9 cellular contexts compared by ENCODE assay signal in genomic region chr5:82820958-82821880, GRCh38.
DNase-seq lines count a peak whose midpoint lies in the region; ATAC-seq, FAIRE-seq and TF ChIP-seq lines count a peak whose summit lies in the region.
"Had no signal": no experiment of that assay in that cellular context is flagged by ENCODE, and none has a peak within 500 bp of the region (broad histone marks: within the 10 kb centered on the region; RNA-seq: fewer than 3 reads in every experiment).

No MANE protein-coding gene starts in this region.

- 73 to 74% methylated on average over 10 of the region's 10 CpGs for WGBS in pancreas, 2 donors

- H3K27ac Mint-ChIP-seq in activated CD4-positive, alpha-beta T cell treated with anti-CD3 and anti-CD28 coated beads, Interleukin-2, amount 10 ng/mL, durations not matched to agents 7 days and 5 days: peak overlapping the region; percentile 61

- H3K4me3 Mint-ChIP-seq in activated CD4-positive, alpha-beta T cell treated with anti-CD3 and anti-CD28 coated beads, Interleukin-2, amount 10 ng/mL, durations not matched to agents 7 days and 5 days: no peak overlapping the region

- intact Hi-C loops in sciatic nerve (cut with DNase I) (no loop called here), pancreas (cut with DNase I) (no loop called here)

- no peaks in the 10 kb centered on the region for H3K9me3 ChIP-seq in pancreas

- no peak for FAIRE-seq in pancreas (lab: Jason Lieb, UNC)

- no peaks in the 10 kb centered on the region for H3K4me1 ChIP-seq in pancreas

- no peaks in the 10 kb centered on the region for H3K36me3 Mint-ChIP-seq in activated CD4-positive, alpha-beta T cell treated with anti-CD3 and anti-CD28 coated beads, Interleukin-2, amount 10 ng/mL, durations not matched to agents 7 days and 5 days (ENCODE audit: low read depth)

- TF ChIP-seq CTCF in pancreas (IDR thresholded peaks at IDR 0.05) (no peak), RWPE1 (conservative IDR thresholded peaks at IDR 0.05; ENCODE audit: low read depth) (no peak)

- peaks cover 7% of the 10 kb centered on the region for H3K4me1 Mint-ChIP-seq in activated CD4-positive, alpha-beta T cell treated with anti-CD3 and anti-CD28 coated beads, Interleukin-2, amount 10 ng/mL, durations not matched to agents 7 days and 5 days

- ATAC-seq in HG02798 (IDR thresholded peaks at IDR 0.05; ENCODE audit: poor library complexity, unreplicated experiment) (peak; percentile 86), sciatic nerve (peak; percentile 62), pancreas (no peak)

- no peaks in the 10 kb centered on the region for H3K27me3 ChIP-seq in pancreas

- H3K36me3 ChIP-seq in pancreas: no peaks in the 10 kb centered on the region

- DNase-seq in activated CD4-positive, alpha-beta T cell treated with anti-CD3 and anti-CD28 coated beads, Interleukin-2, amount 10 ng/mL, durations not matched to agents 7 days and 5 days: no peak
- no peak for DNase-seq in activated CD4-positive, alpha-beta T cell treated with anti-CD3 and anti-CD28 coated beads for 4 hours
- peak; percentile 82 for DNase-seq in NCI-H1048 (lab: John Stamatoyannopoulos, UW)
- DNase-seq in sciatic nerve (ENCODE audit: low spot score): no peak
- DNase-seq in pancreas: no peak
- DNase-seq in RWPE1 (ENCODE audit: low spot score): no peak
- DNase-seq in activated naive CD4-positive, alpha-beta T cell treated with Interleukin-2 at 50 U/mL for 16 hours: no peak
- DNase-seq: hypothalamus had no signal

- peaks cover 4% of the 10 kb centered on the region for H3K9me3 Mint-ChIP-seq in activated CD4-positive, alpha-beta T cell treated with anti-CD3 and anti-CD28 coated beads, Interleukin-2, amount 10 ng/mL, durations not matched to agents 7 days and 5 days

- POLR2A ChIA-PET in activated CD4-positive, alpha-beta T cell treated with anti-CD3 and anti-CD28 coated beads, Interleukin-2, amount 10 ng/mL, durations not matched to agents 7 days and 5 days (lab: Charles Lee): no interaction called here
- POLR2A ChIA-PET in RWPE1 (lab: Yijun Ruan, JAX; ENCODE audit: low non-redundant PET): no interaction called here

- CTCF ChIA-PET in activated CD4-positive, alpha-beta T cell treated with anti-CD3 and anti-CD28 coated beads, Interleukin-2, amount 10 ng/mL, durations not matched to agents 7 days and 5 days (lab: Charles Lee): interaction anchor here (0.6 kb wide), 1 partner anchor 394 kb away, joined by 6 read pairs; no protein-coding TSS in a partner anchor
- CTCF ChIA-PET in RWPE1 (lab: Yijun Ruan, JAX): no interaction called here

- no peak overlapping the region for H3K27ac ChIP-seq in pancreas
- no peak overlapping the region for H3K27ac ChIP-seq in RWPE1

- H3K27me3 Mint-ChIP-seq in activated CD4-positive, alpha-beta T cell treated with anti-CD3 and anti-CD28 coated beads, Interleukin-2, amount 10 ng/mL, durations not matched to agents 7 days and 5 days: no peaks in the 10 kb centered on the region

- H3K4me3 ChIP-seq in pancreas: no peak overlapping the region

Comparison
In these comparisons a context has a peak if more than half of its experiments do, and no peak if none do; other contexts are left out.
1. ATAC-seq: peak in HG02798 (single experiment) and sciatic nerve (single experiment); none in pancreas (0 of 4).